In genomic region chr9:128322342-128323191, GRCh38 we compare ENCODE assay signal across 8 cellular contexts. TPM values are rescaled to one million over a fixed set of nuclear protein-coding genes. Genes with fewer than 3 reads are reported as not detected.
DNase-seq lines count a peak whose midpoint lies in the region; ATAC-seq and TF ChIP-seq lines count a peak whose summit lies in the region.

Gene COQ4, plus strand, starts transcription at chr9:128322839. Its CDS starts 20 bp downstream, at chr9:128322859.
Gene TRUB2, minus strand, starts transcription at chr9:128322447. Its CDS starts 39 bp downstream, at chr9:128322408.

- H3K9ac ChIP-seq in PC-3 (ENCODE audit: low read length): peak within 1 kb of the TSS; percentile 95

- no peaks in the 10 kb centered on the region for H3K9me2 ChIP-seq in PC-3 (replicated peaks; ENCODE audit: low read length)

- H3K27me3 ChIP-seq in PC-3 (ENCODE audit: low read length): no peaks in the 10 kb centered on the region

- peak within 1 kb of the TSS; percentile 85 for H3K4me2 ChIP-seq in PC-3 (ENCODE audit: low read length)

- peaks cover 6% of the 10 kb centered on the region; the same call in 1 of the 2 replicates for H3K4me1 ChIP-seq in PC-3 (ENCODE audit: insufficient read depth, low read length)

- peak within 1 kb of the TSS; percentile 90 for H2AFZ ChIP-seq in PC-3 (ENCODE audit: low read length)

- H3K79me2 ChIP-seq in PC-3 (ENCODE audit: low read length): peaks cover 41% of the 10 kb centered on the region

- DNase-seq in DMS153 (lab: John Stamatoyannopoulos, UW) (peak; percentile 89), PC-3 (peak; percentile 89), activated T-cell treated with anti-CD3 and anti-CD28 coated beads for 48 hours (ENCODE audit: low read depth) (peak; percentile 89), epithelial cell of proximal tubule (ENCODE audit: low read depth) (peak; percentile 71), mucosa of gallbladder (ENCODE audit: low spot score) (peak; percentile 94)
- peak; percentile 90 for DNase-seq in Jurkat, Clone E6-1 (ENCODE audit: low read depth, low spot score)
- peak; percentile 91 for DNase-seq in stimulated activated CD8-positive, alpha-beta memory T cell treated with anti-CD3 and anti-CD28 coated beads, Interleukin-4, amount 100 ng/mL, for 24 hours (ENCODE audit: low read depth)

- peak within 1 kb of the TSS; percentile 86 for H3K27ac ChIP-seq in PC-3 (ENCODE audit: low read length)

- peak within 1 kb of the TSS; percentile 63 for H3K4me3 ChIP-seq in Jurkat, Clone E6-1 (ENCODE audit: low read length)
- H3K4me3 ChIP-seq in PC-3 (ENCODE audit: low read length): peak within 1 kb of the TSS; percentile 85
- H3K4me3 ChIP-seq in epithelial cell of proximal tubule (ENCODE audit: low read depth, low read length): peak within 1 kb of the TSS; percentile 100

- H3K9me3 ChIP-seq in PC-3 (ENCODE audit: low read length): no peaks in the 10 kb centered on the region

- TF ChIP-seq CTCF in PC-3 (conservative IDR thresholded peaks at IDR 0.05; ENCODE audit: low read depth, low read length): no peak
- no peak for TF ChIP-seq CTCF in epithelial cell of proximal tubule (conservative IDR thresholded peaks at IDR 0.05; ENCODE audit: low read depth, low read length)

- no peaks in the 10 kb centered on the region for H3F3A ChIP-seq in PC-3 (ENCODE audit: low read length, unreplicated experiment)

- H4K20me1 ChIP-seq in PC-3 (ENCODE audit: low read length): no peaks in the 10 kb centered on the region

- H3K36me3 ChIP-seq in PC-3 (ENCODE audit: low read depth, low read length): peaks cover 4% of the 10 kb centered on the region; the same call in 1 of the 2 replicates

- intact Hi-C loops in PC-3 (cut with micrococcal nuclease): loop anchor here (2.0 kb wide), 2 partner anchors 18 to 28 kb away; partner anchors contain the start of gene SLC27A4

- peak; percentile 79 for ATAC-seq in GM21619 (IDR thresholded peaks at IDR 0.05; ENCODE audit: unreplicated experiment)
- ATAC-seq in PC-3: peak; percentile 89

- CTCF ChIA-PET in PC-3 (lab: Charles Lee): no interaction called here

- BruUV-seq in PC-3 (replicated peaks; lab: Mats Ljungman, UMichigan): no TSS peak

- POLR2A ChIA-PET in PC-3 (lab: Charles Lee; ENCODE audit: unreplicated experiment): interaction anchor here (0.6 kb wide), 1 partner anchor 58 kb away, joined by 4 read pairs; no protein-coding TSS in a partner anchor

RNA-seq across cellular contexts. Expression of gene COQ4, which starts in this region (rescaled TPM):
- 34.2 TPM for polyA plus RNA-seq in Jurkat, Clone E6-1 (2012; ENCODE audit: insufficient read depth, insufficient read length)
- 28.1 and 31.3 TPM in 2 replicates for total RNA-seq in PC-3 (2014; rRNA removed)
- 54.2 and 68.8 TPM in 2 replicates for total RNA-seq in epithelial cell of proximal tubule
- total RNA-seq in mucosa of gallbladder: 54.8 TPM

RNA-seq across cellular contexts. Expression of gene TRUB2, which starts in this region (rescaled TPM):
- 60.9 TPM for polyA plus RNA-seq in Jurkat, Clone E6-1 (2012; ENCODE audit: insufficient read depth, insufficient read length)
- total RNA-seq in PC-3 (2014; rRNA removed) (24.9 and 32.2 TPM in 2 replicates), epithelial cell of proximal tubule (14.1 and 20.0 TPM in 2 replicates), mucosa of gallbladder (21.8 TPM)

Comparison
In these comparisons a context has a peak if more than half of its experiments do, and no peak if none do; other contexts are left out.
1. Peak in every context shown above with its lines: DNase-seq, ATAC-seq, H3K4me3 ChIP-seq and H3K27ac ChIP-seq.